In genomic region chr1:208066583-208066982, GRCh38 we compare ENCODE assay signal across 9 cellular contexts.
"Had no signal": no experiment of that assay in that cellular context is flagged by ENCODE, and none has a peak within 500 bp of the region (broad histone marks: within the 10 kb centered on the region; RNA-seq: fewer than 3 reads in every experiment).

No MANE protein-coding gene starts in this region.

- H3K9me3 ChIP-seq: HAP-1 had no signal

- H3K36me3 ChIP-seq: HAP-1 had no signal

- H3K9me3 Mint-ChIP-seq: HFFc6, IgD-negative memory B cell had no signal

- DNase-seq: GM23248, GOT3, H7, HFFc6 had no signal

- H3K9ac ChIP-seq: GM23248 had no signal

- H2AFZ ChIP-seq: GM23248 had no signal

- H3K4me1 Mint-ChIP-seq: IgD-negative memory B cell had no signal

- H3K4me1 ChIP-seq: HAP-1 had no signal

- H3K27me3 Mint-ChIP-seq: IgD-negative memory B cell had no signal

- ATAC-seq: HCT116, HepG2 had no signal

- H3K27ac Mint-ChIP-seq: IgD-negative memory B cell had no signal

- H3K27ac ChIP-seq: GM23248, HL-60 had no signal

- H3K4me3 ChIP-seq: GM23248, HAP-1 had no signal

- FAIRE-seq: HepG2 had no signal

- H3K4me3 Mint-ChIP-seq: HFFc6, IgD-negative memory B cell had no signal
